In genomic region chr5:179621551-179621971, GRCh38 we compare ENCODE assay signal across 10 cellular contexts. TPM values are rescaled to one million over a fixed set of nuclear protein-coding genes. Genes with fewer than 3 reads are reported as not detected.
A peak's percentile ranks its signal among the peaks of the same experiment; 100 is the strongest.
DNase-seq lines count a peak whose midpoint lies in the region; ATAC-seq lines count a peak whose summit lies in the region.
"Had no signal": no experiment of that assay in that cellular context is flagged by ENCODE, and none has a peak within 500 bp of the region (broad histone marks: within the 10 kb centered on the region; RNA-seq: fewer than 3 reads in every experiment).

No MANE protein-coding gene starts in this region.

- no peak for ATAC-seq in stimulated activated naive B cell treated with anti-CD40 and anti-IgM and Interleukin-4, amounts not matched to agents 10 μg/mL and 1 μg/mL and 100 μg/mL, for 72 hours (replicated peaks)
- ATAC-seq in GM21423 (IDR thresholded peaks at IDR 0.05; ENCODE audit: unreplicated experiment) (no peak), HG02798 (IDR thresholded peaks at IDR 0.05; ENCODE audit: poor library complexity, unreplicated experiment) (no peak), HG02678 (IDR thresholded peaks at IDR 0.05; ENCODE audit: unreplicated experiment) (no peak)

- peaks cover 60% of the 10 kb centered on the region for H3K36me3 Mint-ChIP-seq in activated T-helper 1 cell treated with anti-CD3 and anti-CD28 coated beads, Interleukin-12 subunit alpha, Interleukin-12 subunit beta, Interleukin-2, Interleukin-4 antibody, amounts not matched to agents 30 ng/mL and 10 ng/mL and 1 ng/mL, durations not matched to agents 14 hours and 24 hours and 36 hours (ENCODE audit: low read depth)
- H3K36me3 Mint-ChIP-seq in stimulated activated naive B cell treated with anti-CD40 and anti-IgM and Interleukin-4, amounts not matched to agents 10 μg/mL and 1 μg/mL and 100 μg/mL, for 72 hours: peaks cover 60 to 62% of the 10 kb centered on the region in 2 donors

- H3K4me1 Mint-ChIP-seq in activated T-helper 1 cell treated with anti-CD3 and anti-CD28 coated beads, Interleukin-12 subunit alpha, Interleukin-12 subunit beta, Interleukin-2, Interleukin-4 antibody, amounts not matched to agents 30 ng/mL and 10 ng/mL and 1 ng/mL, durations not matched to agents 14 hours and 24 hours and 36 hours (ENCODE audit: low read depth): peaks cover 59% of the 10 kb centered on the region
- H3K4me1 Mint-ChIP-seq in stimulated activated naive B cell treated with anti-CD40 and anti-IgM and Interleukin-4, amounts not matched to agents 10 μg/mL and 1 μg/mL and 100 μg/mL, for 72 hours: peaks cover 37 to 72% of the 10 kb centered on the region in 2 donors

- H3K9me3 ChIP-seq in iPS-18c (ENCODE audit: control insufficient read depth, insufficient read depth, low read length): peaks cover 2% of the 10 kb centered on the region

- H3K27ac Mint-ChIP-seq in activated T-helper 1 cell treated with anti-CD3 and anti-CD28 coated beads, Interleukin-12 subunit alpha, Interleukin-12 subunit beta, Interleukin-2, Interleukin-4 antibody, amounts not matched to agents 30 ng/mL and 10 ng/mL and 1 ng/mL, durations not matched to agents 14 hours and 24 hours and 36 hours: peak overlapping the region; percentile 73
- H3K27ac Mint-ChIP-seq in stimulated activated naive B cell treated with anti-CD40 and anti-IgM and Interleukin-4, amounts not matched to agents 10 μg/mL and 1 μg/mL and 100 μg/mL, for 72 hours: peak overlapping the region; percentile 99

- peak; percentile 20 for DNase-seq in NCI-H748 (lab: John Stamatoyannopoulos, UW; ENCODE audit: unreplicated experiment)
- no peak for DNase-seq in NCI-H748 treated with DMSO at 0.1 percent for 48 hours (lab: John Stamatoyannopoulos, UW)
- DNase-seq in activated T-helper 1 cell treated with anti-CD3 and anti-CD28 coated beads, Interleukin-12 subunit alpha, Interleukin-12 subunit beta, Interleukin-2, Interleukin-4 antibody, amounts not matched to agents 30 ng/mL and 10 ng/mL and 1 ng/mL, durations not matched to agents 14 hours and 24 hours and 36 hours (ENCODE audit: low spot score): no peak
- DNase-seq in stimulated activated naive B cell treated with anti-CD40 and anti-IgM and Interleukin-4, amounts not matched to agents 10 μg/mL and 1 μg/mL and 100 μg/mL, for 72 hours: no peak

- H3K4me3 ChIP-seq in iPS-18c (ENCODE audit: insufficient read depth, low read depth, low read length): peak overlapping the region; percentile 98

- no peaks in the 10 kb centered on the region for H3K9me3 Mint-ChIP-seq in activated T-helper 1 cell treated with anti-CD3 and anti-CD28 coated beads, Interleukin-12 subunit alpha, Interleukin-12 subunit beta, Interleukin-2, Interleukin-4 antibody, amounts not matched to agents 30 ng/mL and 10 ng/mL and 1 ng/mL, durations not matched to agents 14 hours and 24 hours and 36 hours
- no peaks in the 10 kb centered on the region for H3K9me3 Mint-ChIP-seq in stimulated activated naive B cell treated with anti-CD40 and anti-IgM and Interleukin-4, amounts not matched to agents 10 μg/mL and 1 μg/mL and 100 μg/mL, for 72 hours

- H3K4me3 Mint-ChIP-seq in activated T-helper 1 cell treated with anti-CD3 and anti-CD28 coated beads, Interleukin-12 subunit alpha, Interleukin-12 subunit beta, Interleukin-2, Interleukin-4 antibody, amounts not matched to agents 30 ng/mL and 10 ng/mL and 1 ng/mL, durations not matched to agents 14 hours and 24 hours and 36 hours: peak overlapping the region; percentile 94
- peak overlapping the region; percentile 97 to 99 for H3K4me3 Mint-ChIP-seq in stimulated activated naive B cell treated with anti-CD40 and anti-IgM and Interleukin-4, amounts not matched to agents 10 μg/mL and 1 μg/mL and 100 μg/mL, for 72 hours

- peaks cover 2% of the 10 kb centered on the region for H3K27me3 Mint-ChIP-seq in activated T-helper 1 cell treated with anti-CD3 and anti-CD28 coated beads, Interleukin-12 subunit alpha, Interleukin-12 subunit beta, Interleukin-2, Interleukin-4 antibody, amounts not matched to agents 30 ng/mL and 10 ng/mL and 1 ng/mL, durations not matched to agents 14 hours and 24 hours and 36 hours (ENCODE audit: insufficient read depth)
- no peaks in the 10 kb centered on the region for H3K27me3 Mint-ChIP-seq in stimulated activated naive B cell treated with anti-CD40 and anti-IgM and Interleukin-4, amounts not matched to agents 10 μg/mL and 1 μg/mL and 100 μg/mL, for 72 hours

- intact Hi-C loops in activated T-helper 1 cell treated with anti-CD3 and anti-CD28 coated beads, Interleukin-12 subunit alpha, Interleukin-12 subunit beta, Interleukin-2, Interleukin-4 antibody, amounts not matched to agents 30 ng/mL and 10 ng/mL and 1 ng/mL, durations not matched to agents 14 hours and 24 hours and 36 hours (cut with micrococcal nuclease): loop anchor here (5.0 to 10.0 kb wide), 3 partner anchors 1389 to 1601 kb away; partner anchors contain the start of genes PHYKPL and TRIM41

RNA-seq across cellular contexts. Expression of gene HNRNPH1, which starts 1.9 kb away (rescaled TPM):
- total RNA-seq in activated T-helper 1 cell treated with anti-CD3 and anti-CD28 coated beads, Interleukin-12 subunit alpha, Interleukin-12 subunit beta, Interleukin-2, Interleukin-4 antibody, amounts not matched to agents 30 ng/mL and 10 ng/mL and 1 ng/mL, durations not matched to agents 14 hours and 24 hours and 36 hours: 987 and 1,028 TPM in 2 replicates

RNA-seq across cellular contexts. Expression of gene CBY3, which starts 59.3 kb away (rescaled TPM):
- total RNA-seq in activated T-helper 1 cell treated with anti-CD3 and anti-CD28 coated beads, Interleukin-12 subunit alpha, Interleukin-12 subunit beta, Interleukin-2, Interleukin-4 antibody, amounts not matched to agents 30 ng/mL and 10 ng/mL and 1 ng/mL, durations not matched to agents 14 hours and 24 hours and 36 hours: 0.66 and 1.0 TPM in 2 replicates
- total RNA-seq: dermis microvascular lymphatic vessel endothelial cell, M059J had no signal
